13 cellular contexts compared by ENCODE assay signal in the genomic region with DNA sequence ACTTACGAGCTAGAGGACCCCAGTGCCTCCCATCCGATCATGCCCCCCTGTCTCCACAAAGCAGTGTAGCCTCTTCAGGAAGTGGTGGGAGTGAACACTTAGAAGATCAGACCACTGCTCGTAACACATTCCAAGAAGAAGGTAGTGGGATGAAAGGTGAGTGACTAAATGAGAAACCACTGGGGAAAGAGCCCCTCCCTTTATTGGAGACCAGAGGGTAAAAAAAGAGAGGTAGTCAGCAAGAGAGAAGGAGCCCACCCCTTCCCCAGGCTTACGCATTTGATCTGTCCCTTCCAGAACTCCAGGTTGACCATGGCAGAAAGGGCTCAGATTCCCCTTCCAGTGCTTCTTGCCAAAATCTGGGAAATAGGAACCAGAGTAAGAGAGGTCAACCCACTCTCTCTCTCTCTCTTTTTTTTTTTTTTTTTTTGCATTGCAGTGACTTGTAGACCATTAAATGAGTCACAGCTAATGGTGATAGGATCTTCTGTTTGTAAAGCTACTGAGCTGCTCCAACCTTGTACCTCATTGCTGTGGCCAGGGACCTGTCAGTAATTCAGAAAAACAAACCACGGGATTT.
A peak's percentile ranks its signal among the peaks of the same experiment; 100 is the strongest.
DNase-seq lines count a peak whose midpoint lies in the region; ATAC-seq and TF ChIP-seq lines count a peak whose summit lies in the region.
"Had no signal": no experiment of that assay in that cellular context is flagged by ENCODE, and none has a peak within 500 bp of the region (broad histone marks: within the 10 kb centered on the region; RNA-seq: fewer than 3 reads in every experiment).

No MANE protein-coding gene starts in this region.

- no peaks in the 10 kb centered on the region for H3K36me3 ChIP-seq in Peyer's patch

- peak; percentile 45 for DNase-seq in activated T-cell treated with anti-CD3 and anti-CD28 coated beads, Interleukin-2, amount 50 U/mL, for 24 hours
- DNase-seq in activated T-cell treated with anti-CD3 and anti-CD28 coated beads, Interleukin-2, amount 50 U/mL, for 1 hour: no peak
- peak; percentile 56 for DNase-seq in SW480 (ENCODE audit: low spot score)
- peak; percentile 36 for DNase-seq in epithelial cell of proximal tubule (ENCODE audit: low read depth)
- no peak for DNase-seq in stimulated activated effector memory CD8-positive, alpha-beta T cell treated with anti-CD3 and anti-CD28 coated beads, Interleukin-12 subunit alpha, Interleukin-12 subunit beta, amount 100 ng/mL, for 72 hours (ENCODE audit: low spot score in 2 of 2)
- no peak for DNase-seq in Peyer's patch
- DNase-seq: effector CD4-positive, alpha-beta T cell; left cardiac atrium; NCI-H1930 had no signal

- H3K4me1 ChIP-seq in Peyer's patch: no peaks in the 10 kb centered on the region
- H3K4me1 ChIP-seq: parathyroid adenoma, SJSA1 had no signal

- TF ChIP-seq CTCF in epithelial cell of proximal tubule (conservative IDR thresholded peaks at IDR 0.05; ENCODE audit: low read depth, low read length): no peak
- TF ChIP-seq CTCF in Peyer's patch (IDR thresholded peaks at IDR 0.05): no peak

- H3K4me1 Mint-ChIP-seq in activated T-cell treated with anti-CD3 and anti-CD28 coated beads, Interleukin-2, amount 50 U/mL, for 24 hours (ENCODE audit: low read depth): peaks cover 51% of the 10 kb centered on the region
- peaks cover 29% of the 10 kb centered on the region for H3K4me1 Mint-ChIP-seq in stimulated activated effector memory CD8-positive, alpha-beta T cell treated with anti-CD3 and anti-CD28 coated beads, Interleukin-12 subunit alpha, Interleukin-12 subunit beta, amount 100 ng/mL, for 72 hours

- H3K4me3 ChIP-seq in epithelial cell of proximal tubule (ENCODE audit: low read depth, low read length) (no peak overlapping the region), Peyer's patch (no peak overlapping the region)
- H3K4me3 ChIP-seq: SJSA1 had no signal

- no peaks in the 10 kb centered on the region for H3K27me3 Mint-ChIP-seq in activated T-cell treated with anti-CD3 and anti-CD28 coated beads, Interleukin-2, amount 50 U/mL, for 24 hours

- H3K4me3 Mint-ChIP-seq in activated T-cell treated with anti-CD3 and anti-CD28 coated beads, Interleukin-2, amount 50 U/mL, for 24 hours: peak overlapping the region; percentile 25
- peak overlapping the region; percentile 20 for H3K4me3 Mint-ChIP-seq in stimulated activated effector memory CD8-positive, alpha-beta T cell treated with anti-CD3 and anti-CD28 coated beads, Interleukin-12 subunit alpha, Interleukin-12 subunit beta, amount 100 ng/mL, for 72 hours

- ATAC-seq in stimulated activated effector memory CD8-positive, alpha-beta T cell treated with anti-CD3 and anti-CD28 coated beads, Interleukin-12 subunit alpha, Interleukin-12 subunit beta, amount 100 ng/mL, for 72 hours: peak; percentile 87
- no peak for ATAC-seq in HG02571 (IDR thresholded peaks at IDR 0.05; ENCODE audit: unreplicated experiment)
- no peak for ATAC-seq in GM19467 (IDR thresholded peaks at IDR 0.05; ENCODE audit: unreplicated experiment)

- H3K9me3 Mint-ChIP-seq in activated T-cell treated with anti-CD3 and anti-CD28 coated beads, Interleukin-2, amount 50 U/mL, for 24 hours: no peaks in the 10 kb centered on the region
- no peaks in the 10 kb centered on the region for H3K9me3 Mint-ChIP-seq in stimulated activated effector memory CD8-positive, alpha-beta T cell treated with anti-CD3 and anti-CD28 coated beads, Interleukin-12 subunit alpha, Interleukin-12 subunit beta, amount 100 ng/mL, for 72 hours

- H3K9me3 ChIP-seq in Peyer's patch: no peaks in the 10 kb centered on the region

- no peaks in the 10 kb centered on the region for H3K27me3 ChIP-seq in Peyer's patch
- H3K27me3 ChIP-seq: SJSA1 had no signal

- peak overlapping the region; percentile 85 for H3K27ac Mint-ChIP-seq in activated T-cell treated with anti-CD3 and anti-CD28 coated beads, Interleukin-2, amount 50 U/mL, for 24 hours
- H3K27ac Mint-ChIP-seq in stimulated activated effector memory CD8-positive, alpha-beta T cell treated with anti-CD3 and anti-CD28 coated beads, Interleukin-12 subunit alpha, Interleukin-12 subunit beta, amount 100 ng/mL, for 72 hours: no peak overlapping the region

- H3K27ac ChIP-seq in Peyer's patch: no peak overlapping the region
- H3K27ac ChIP-seq: parathyroid adenoma, SJSA1 had no signal

- no peak for TF ChIP-seq POLR2A in Peyer's patch (IDR thresholded peaks at IDR 0.05)

- peaks cover 3% of the 10 kb centered on the region for H3K36me3 Mint-ChIP-seq in activated T-cell treated with anti-CD3 and anti-CD28 coated beads, Interleukin-2, amount 50 U/mL, for 24 hours (ENCODE audit: low read depth)
- H3K36me3 Mint-ChIP-seq in stimulated activated effector memory CD8-positive, alpha-beta T cell treated with anti-CD3 and anti-CD28 coated beads, Interleukin-12 subunit alpha, Interleukin-12 subunit beta, amount 100 ng/mL, for 72 hours: no peaks in the 10 kb centered on the region

Comparison
In these comparisons a context has a peak if more than half of its experiments do, and no peak if none do; other contexts are left out.
1. DNase-seq: peak in activated T-cell treated with anti-CD3 and anti-CD28 coated beads, Interleukin-2, amount 50 U/mL, for 24 hours (single experiment), SW480 (single experiment) and epithelial cell of proximal tubule (single experiment); none in activated T-cell treated with anti-CD3 and anti-CD28 coated beads, Interleukin-2, amount 50 U/mL, for 1 hour (single experiment), stimulated activated effector memory CD8-positive, alpha-beta T cell treated with anti-CD3 and anti-CD28 coated beads, Interleukin-12 subunit alpha, Interleukin-12 subunit beta, amount 100 ng/mL, for 72 hours (0 of 2) and Peyer's patch (0 of 3).